Comparison of ENCODE assay signal across 25 cellular contexts in the genomic region with DNA sequence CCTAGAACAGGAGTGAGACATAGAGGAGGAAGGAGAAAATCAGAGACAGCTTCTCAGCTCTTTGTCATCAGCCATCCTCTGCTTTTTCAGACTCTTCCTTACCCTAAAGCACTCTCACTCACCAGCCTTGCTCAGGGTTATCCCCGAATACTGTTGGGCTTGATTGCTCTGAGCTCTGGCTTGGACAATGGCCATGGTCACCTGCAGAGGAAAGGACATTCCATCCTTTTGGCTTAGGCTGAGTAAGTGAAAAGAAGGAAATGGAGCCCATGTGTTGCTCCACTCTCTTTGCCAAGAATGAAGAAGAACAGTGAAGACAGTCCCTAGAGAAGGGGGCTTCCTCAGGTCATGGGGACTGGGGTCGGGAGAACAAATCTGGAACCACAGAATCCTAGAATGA. TPM values are rescaled to one million over a fixed set of nuclear protein-coding genes. Genes with fewer than 3 reads are reported as not detected.
A peak's percentile ranks its signal among the peaks of the same experiment; 100 is the strongest.
DNase-seq lines count a peak whose midpoint lies in the region; ATAC-seq, FAIRE-seq and TF ChIP-seq lines count a peak whose summit lies in the region.
"Had no signal": no experiment of that assay in that cellular context is flagged by ENCODE, and none has a peak within 500 bp of the region (broad histone marks: within the 10 kb centered on the region; RNA-seq: fewer than 3 reads in every experiment).

No MANE protein-coding gene starts in this region.

- peaks cover 2 to 4% of the 10 kb centered on the region in 2 donors for H3K27me3 Mint-ChIP-seq in T-cell

- no peak overlapping the region for H2AK5ac ChIP-seq in H1 (ENCODE audit: low read depth, low read length)

- peak overlapping the region; percentile 90; the same call in 1 of the 2 replicates for H2BK15ac ChIP-seq in H1 (ENCODE audit: low read length)

- DNase-seq in right atrium auricular region (ENCODE audit: low spot score) (peak; percentile 16), Right ventricle myocardium superior (no peak), H1 (ENCODE audit: low read depth in 1 of 2, low spot score in 2 of 2) (no peak), T-cell (no peak), CD1c-positive myeloid dendritic cell (ENCODE audit: extremely low spot score) (no peak), amniotic stem cell (lab: John Stamatoyannopoulos, UW) (no peak)
- DNase-seq: AML-193; Calu3; CD8-positive, alpha-beta memory T cell; DMS153; KG1; NCI-H1105; NCI-H2029 treated with DMSO at 0.1 percent for 48 hours; NCI-H345; NCI-H524; NCI-H774; NK-92 treated with Interleukin-12 subunit alpha and Interleukin-12 subunit beta, amount 100 ng/mL, for 24 hours had no signal

- H3K23ac ChIP-seq in H1 (ENCODE audit: insufficient read length), result no peak overlapping the region

- H3K9me3 ChIP-seq in right atrium auricular region (no peaks in the 10 kb centered on the region), H1 (ENCODE audit: insufficient read depth in 2 of 2, low read depth in 1 of 2, low read length in 1 of 2) (no peaks in the 10 kb centered on the region)
- H3K9me3 ChIP-seq: SJSA1 had no signal

- no peak for TF ChIP-seq EP300 in H1 (IDR thresholded peaks at IDR 0.05; ENCODE audit: borderline replicate concordance in 1 of 2, low read depth in 2 of 2, low read length in 2 of 2)

- no peaks in the 10 kb centered on the region for H4K20me1 ChIP-seq in H1 (replicated peaks in 1 of 2; ENCODE audit: control insufficient read depth in 1 of 2, insufficient read depth in 2 of 2, low read length in 2 of 2)

- H4K5ac ChIP-seq in H1 (ENCODE audit: insufficient read length, low read depth, low read length), result no peak overlapping the region

- H3K14ac ChIP-seq in H1 (ENCODE audit: insufficient read length), result no peak overlapping the region

- no peak overlapping the region for H3K56ac ChIP-seq in H1 (replicated peaks; ENCODE audit: insufficient read length, low read depth, low read length)

- H3K27ac Mint-ChIP-seq in T-cell, result no peak overlapping the region
- H3K27ac Mint-ChIP-seq: GM23338 had no signal

- H2BK120ac ChIP-seq in H1 (replicated peaks; ENCODE audit: low read depth, low read length), result no peak overlapping the region

- H3K4me1 ChIP-seq in right atrium auricular region (peaks cover 0 to 40% of the 10 kb centered on the region in 2 donors), H1 (replicated peaks in 1 of 4; ENCODE audit: control insufficient read depth in 3 of 4, insufficient read depth in 4 of 4, low read length in 3 of 4) (peaks cover 5 to 16% (median 11%) of the 10 kb centered on the region in 4 experiments; a peak in 6 of 7 replicates), rectal smooth muscle tissue (ENCODE audit: control insufficient read depth, insufficient read depth, low read length) (peaks cover 21% of the 10 kb centered on the region)

- no peak overlapping the region for H4K91ac ChIP-seq in H1 (replicated peaks; ENCODE audit: insufficient read length, low read length)

- peaks cover 2% of the 10 kb centered on the region; the same call in 1 of the 2 replicates for H3K23me2 ChIP-seq in H1 (ENCODE audit: low read depth, low read length)

- FAIRE-seq in H1 (lab: Jason Lieb, UNC), result no peak
- FAIRE-seq: G401.6, GM12892, HTR-8/SVneo had no signal

- H3K4me2 ChIP-seq in H1 (ENCODE audit: insufficient read depth in 1 of 2, low read depth in 2 of 2, low read length in 2 of 2), result no peak overlapping the region
- H3K4me2 ChIP-seq: GM23338 had no signal

- no peak overlapping the region for H2AFZ ChIP-seq in H1 (ENCODE audit: low read length)
- H2AFZ ChIP-seq: GM23338 had no signal

- no peaks in the 10 kb centered on the region for H3K79me1 ChIP-seq in H1 (ENCODE audit: low read depth, low read length)

- no peak overlapping the region for H2BK20ac ChIP-seq in H1 (ENCODE audit: low read length)

- no peak overlapping the region for H2BK5ac ChIP-seq in H1 (ENCODE audit: low read depth, low read length)

- TF ChIP-seq RAD21 in H1 (IDR thresholded peaks at IDR 0.05 in 1 of 2, conservative IDR thresholded peaks at IDR 0.05 in 1 of 2; ENCODE audit: low read depth in 2 of 2, low read length in 2 of 2), result no peak

- TF ChIP-seq CTCF in right atrium auricular region (IDR thresholded peaks at IDR 0.05) (no peak), H1 (IDR thresholded peaks at IDR 0.05; ENCODE audit: control extremely low read depth in 1 of 3, insufficient read depth in 1 of 3, low read depth in 1 of 3, low read length in 3 of 3) (no peak)

- no peak overlapping the region for H3K4me3 Mint-ChIP-seq in T-cell
- H3K4me3 Mint-ChIP-seq: CD8-positive, alpha-beta memory T cell; GM23338 had no signal

- no peak overlapping the region for H2BK12ac ChIP-seq in H1 (ENCODE audit: low read depth, low read length)

- H3K9ac ChIP-seq in H1 (replicated peaks in 1 of 4; ENCODE audit: extremely low read depth in 1 of 4, low read depth in 3 of 4, low read length in 3 of 4) (no peak overlapping the region), rectal smooth muscle tissue (ENCODE audit: low read length) (no peak overlapping the region)

- intact Hi-C loops in Right ventricle myocardium superior (cut with DNase I), result no loop called here

- no peaks in the 10 kb centered on the region for H3K79me2 ChIP-seq in H1 (ENCODE audit: control insufficient read depth in 1 of 2, insufficient read depth in 2 of 2, low read length in 2 of 2)

- H3K36me3 Mint-ChIP-seq in T-cell, result no peaks in the 10 kb centered on the region

- no peak overlapping the region for H3K18ac ChIP-seq in H1 (ENCODE audit: extremely low read depth, low read length)

- TF ChIP-seq POLR2A in H1 (IDR thresholded peaks at IDR 0.05; ENCODE audit: control extremely low read depth in 1 of 2, low read depth in 2 of 2, low read length in 2 of 2), result no peak

- H3K4me3 ChIP-seq in right atrium auricular region, result no peak overlapping the region
- H3K4me3 ChIP-seq in H1 (ENCODE audit: extremely low read depth in 1 of 4, insufficient read depth in 2 of 4, low read depth in 3 of 4, low read length in 4 of 4), result no peak overlapping the region
- H3K4me3 ChIP-seq in rectal smooth muscle tissue (ENCODE audit: low read length), result peak overlapping the region; percentile 40
- H3K4me3 ChIP-seq: GM23338, SJSA1 had no signal

- H4K8ac ChIP-seq in H1 (ENCODE audit: extremely low read depth, insufficient read depth, low read length), result no peak overlapping the region

- WGBS in H1 (ENCODE audit: extremely low coverage in 1 of 2, insufficient coverage in 1 of 2, insufficient read length in 1 of 2, insufficient replicate concordance in 2 of 2, low coverage in 1 of 2, low lambda C conversion rate in 2 of 2, missing lambda C conversion rate in 1 of 2), 2 experiments, result 85% methylated on average over 2 of the region's 2 CpGs; no CpG with 5 or more reads in 1 of the 2 experiments

- H3K4ac ChIP-seq in H1 (replicated peaks; ENCODE audit: insufficient read length, low read depth, low read length), result no peak overlapping the region

- POLR2A ChIA-PET in H1 (lab: Charles Lee; ENCODE audit: partially characterized antibody) (interaction anchor here (3.7 kb wide), 1 partner anchor 46 kb away, joined by 20 read pairs; a partner anchor contains a TSS), T-cell (lab: Charles Lee) (interaction anchor here in 1 of 2 donors (0.6 kb wide), 1 partner anchor 269 kb away, joined by 6 read pairs; no protein-coding TSS in a partner anchor)

- H3K9me3 Mint-ChIP-seq in T-cell, result no peaks in the 10 kb centered on the region
- H3K9me3 Mint-ChIP-seq: CD8-positive, alpha-beta memory T cell; GM23338 had no signal

- CTCF ChIA-PET in H1 (lab: Charles Lee; ENCODE audit: partially characterized antibody), result interaction anchor here (1.4 kb wide), 2 partner anchors 8 to 28 kb away, joined by 3 to 4 read pairs; no protein-coding TSS in a partner anchor
- CTCF ChIA-PET in T-cell (lab: Charles Lee), result no interaction called here

- H3K27ac ChIP-seq in right atrium auricular region, result no peak overlapping the region
- no peak overlapping the region for H3K27ac ChIP-seq in H1 (ENCODE audit: low read depth, low read length)
- no peak overlapping the region for H3K27ac ChIP-seq in rectal smooth muscle tissue (ENCODE audit: low read depth, low read length)
- H3K27ac ChIP-seq: SJSA1 had no signal

- no peaks in the 10 kb centered on the region for H3K36me3 ChIP-seq in right atrium auricular region
- no peaks in the 10 kb centered on the region for H3K36me3 ChIP-seq in H1 (ENCODE audit: control insufficient read depth in 2 of 4, insufficient read depth in 4 of 4, low read length in 3 of 4)
- H3K36me3 ChIP-seq in rectal smooth muscle tissue (ENCODE audit: control insufficient read depth, insufficient read depth, low read length), result peaks cover 22% of the 10 kb centered on the region

- H3K4me1 Mint-ChIP-seq in T-cell, result peaks cover 8 to 25% (median 19%) of the 10 kb centered on the region in 3 donors

- no peaks in the 10 kb centered on the region for H3K27me3 ChIP-seq in right atrium auricular region
- H3K27me3 ChIP-seq in H1 (replicated peaks in 1 of 4; ENCODE audit: control insufficient read depth in 3 of 4, extremely low read depth in 1 of 4, insufficient read depth in 3 of 4, low read length in 3 of 4), result no peaks in the 10 kb centered on the region
- H3K27me3 ChIP-seq in rectal smooth muscle tissue (ENCODE audit: control insufficient read depth, insufficient read depth, low read length), result no peaks in the 10 kb centered on the region
- H3K27me3 ChIP-seq: SJSA1 had no signal

- no peak for ATAC-seq in Right ventricle myocardium superior (ENCODE audit: poor library complexity)
- no peak for ATAC-seq in T-cell (replicated peaks in 1 of 4)
- ATAC-seq: GM23338, HCT116, Panc1 had no signal

RNA-seq across cellular contexts. Expression of a gene that starts 2.4 kb away (rescaled TPM):
- 1 to 10 TPM; 1.6 to 9.6 TPM for total RNA-seq in right atrium auricular region
- 2.0 TPM for total RNA-seq in Right ventricle myocardium superior
- total RNA-seq in H1 (2021; fragmentation: NEBNext Ultra II Directional; extraction: Animal tissue kit (Norgen Biotek cat#: 25700)), result 3.5 and 4.8 TPM in 2 replicates
- 3.3 and 3.7 TPM in 2 replicates for polyA plus RNA-seq in H1 (2011; rRNA removed)
- 3.5 TPM for polyA plus RNA-seq in H1 (2011; cell fraction: cytosol; rRNA removed)
- 23.8 TPM for polyA plus RNA-seq in H1 (2011; cell fraction: nucleus; rRNA removed)
- polyA plus RNA-seq in H1 (2012, experiment 1 of 2), result 2.4 to 3.6 TPM (median 3.1 TPM) in 4 replicates
- polyA plus RNA-seq in H1 (2012, experiment 2 of 2), result 1.0 TPM
- 2.4 TPM for polyA plus RNA-seq in H1 (2013, experiment 1 of 2)
- polyA plus RNA-seq in H1 (2013, experiment 2 of 2), result 2.1 TPM
- polyA minus RNA-seq in H1 (2011; rRNA and poly(A)+ RNA removed), result 5.3 and 6.1 TPM in 2 replicates
- 3.5 TPM for polyA minus RNA-seq in H1 (2011; cell fraction: cytosol; rRNA and poly(A)+ RNA removed)
- 7.6 TPM for polyA minus RNA-seq in H1 (2011; cell fraction: nucleus; rRNA and poly(A)+ RNA removed)
- total RNA-seq in T-cell, result 1 to 10 TPM in 4 of 5 donors, under 1 TPM in 1; 0.58 to 2.5 (median 1.5) TPM

RNA-seq across cellular contexts. Expression of a gene that starts 6.7 kb away (rescaled TPM):
- 10 to 100 TPM in 1 of 2 donors, 1 to 10 TPM in 1; 5.7 to 12.3 TPM for total RNA-seq in right atrium auricular region
- total RNA-seq in Right ventricle myocardium superior, result 22.8 TPM
- total RNA-seq in H1 (2021; fragmentation: NEBNext Ultra II Directional; extraction: Animal tissue kit (Norgen Biotek cat#: 25700)), result 119 and 122 TPM in 2 replicates
- 81.1 and 114 TPM in 2 replicates for polyA plus RNA-seq in H1 (2011; rRNA removed)
- 29.8 TPM for polyA plus RNA-seq in H1 (2011; cell fraction: cytosol; rRNA removed)
- polyA plus RNA-seq in H1 (2011; cell fraction: nucleus; rRNA removed), result 46.9 TPM
- polyA plus RNA-seq in H1 (2012, experiment 1 of 2), result 88.9 to 125 TPM (median 103 TPM) in 4 replicates
- 140 TPM for polyA plus RNA-seq in H1 (2012, experiment 2 of 2)
- 98.2 TPM for polyA plus RNA-seq in H1 (2013, experiment 1 of 2)
- polyA plus RNA-seq in H1 (2013, experiment 2 of 2), result 100 TPM
- 43.8 and 64.2 TPM in 2 replicates for polyA minus RNA-seq in H1 (2011; rRNA and poly(A)+ RNA removed)
- polyA minus RNA-seq in H1 (2011; cell fraction: cytosol; rRNA and poly(A)+ RNA removed), result 42.7 TPM
- 32.3 TPM for polyA minus RNA-seq in H1 (2011; cell fraction: nucleus; rRNA and poly(A)+ RNA removed)
- total RNA-seq in T-cell, result 10 to 100 TPM; 45.3 to 54.6 (median 51.6) TPM

RNA-seq across cellular contexts. Expression of a gene that starts 16.7 kb away (rescaled TPM):
- total RNA-seq in right atrium auricular region (1 to 10 TPM; 1.0 to 6.3 TPM), Right ventricle myocardium superior (0.32 TPM), T-cell (1 to 10 TPM; 3.1 to 4.5 (median 3.9) TPM)
- total RNA-seq in H1 (2021; fragmentation: NEBNext Ultra II Directional; extraction: Animal tissue kit (Norgen Biotek cat#: 25700)), result 51.8 and 52.9 TPM in 2 replicates
- 41.8 and 49.0 TPM in 2 replicates for polyA plus RNA-seq in H1 (2011; rRNA removed)
- polyA plus RNA-seq in H1 (2011; cell fraction: cytosol; rRNA removed), result 47.9 TPM
- polyA plus RNA-seq in H1 (2011; cell fraction: nucleus; rRNA removed), result 54.4 TPM
- 53.0 to 56.0 TPM (median 54.0 TPM) in 4 replicates for polyA plus RNA-seq in H1 (2012, experiment 1 of 2)
- 56.3 TPM for polyA plus RNA-seq in H1 (2012, experiment 2 of 2)
- polyA plus RNA-seq in H1 (2013, experiment 1 of 2), result 69.4 TPM
- polyA plus RNA-seq in H1 (2013, experiment 2 of 2), result 74.0 TPM
- polyA minus RNA-seq in H1 (2011; rRNA and poly(A)+ RNA removed), result 93.1 and 99.8 TPM in 2 replicates
- 34.9 TPM for polyA minus RNA-seq in H1 (2011; cell fraction: cytosol; rRNA and poly(A)+ RNA removed)
- 23.6 TPM for polyA minus RNA-seq in H1 (2011; cell fraction: nucleus; rRNA and poly(A)+ RNA removed)

RNA-seq across cellular contexts. Expression of a gene that starts 35.0 kb away (rescaled TPM):
- total RNA-seq in right atrium auricular region (10 to 100 TPM; 26.3 to 28.0 TPM), Right ventricle myocardium superior (16.9 TPM), T-cell (10 to 100 TPM in 3 of 5 donors, 1 to 10 TPM in 2; 6.0 to 27.6 (median 26.1) TPM)
- 8.1 and 13.1 TPM in 2 replicates for total RNA-seq in H1 (2021; fragmentation: NEBNext Ultra II Directional; extraction: Animal tissue kit (Norgen Biotek cat#: 25700))
- 15.4 and 24.6 TPM in 2 replicates for polyA plus RNA-seq in H1 (2011; rRNA removed)
- 21.2 TPM for polyA plus RNA-seq in H1 (2011; cell fraction: cytosol; rRNA removed)
- polyA plus RNA-seq in H1 (2011; cell fraction: nucleus; rRNA removed), result 18.4 TPM
- polyA plus RNA-seq in H1 (2012, experiment 1 of 2), result 12.6 to 15.9 TPM (median 15.0 TPM) in 4 replicates
- 19.4 TPM for polyA plus RNA-seq in H1 (2012, experiment 2 of 2)
- 9.5 TPM for polyA plus RNA-seq in H1 (2013, experiment 1 of 2)
- polyA plus RNA-seq in H1 (2013, experiment 2 of 2), result 9.5 TPM
- polyA minus RNA-seq in H1 (2011; rRNA and poly(A)+ RNA removed), result 1.9 and 2.5 TPM in 2 replicates
- polyA minus RNA-seq in H1 (2011; cell fraction: cytosol; rRNA and poly(A)+ RNA removed), result 4.9 TPM
- 13.0 TPM for polyA minus RNA-seq in H1 (2011; cell fraction: nucleus; rRNA and poly(A)+ RNA removed)
